ENCODE assay signal across 10 cellular contexts in genomic region chr10:74079914-74080590, GRCh38.
DNase-seq lines count a peak whose midpoint lies in the region; ATAC-seq and TF ChIP-seq lines count a peak whose summit lies in the region.
"Had no signal": no experiment of that assay in that cellular context is flagged by ENCODE, and none has a peak within 500 bp of the region (broad histone marks: within the 10 kb centered on the region; RNA-seq: fewer than 3 reads in every experiment).

No MANE protein-coding gene starts in this region.

- peaks cover 43% of the 10 kb centered on the region for H3K79me2 ChIP-seq in Karpas-422 (ENCODE audit: low read length)

- peak overlapping the region; percentile 75 for H3K4me3 Mint-ChIP-seq in natural killer cell

- no peak overlapping the region for H2AFZ ChIP-seq in Karpas-422 (ENCODE audit: low read length)

- H3K4me2 ChIP-seq in Karpas-422 (ENCODE audit: low read depth, low read length, poor library complexity, severe bottlenecking), result peak overlapping the region; percentile 83

- in situ Hi-C loops in brain microvascular endothelial cell (cut with HindIII; ENCODE audit: low pct_ligation_motif_present, low sequenced_read_pairs), result no loop called here

- no peaks in the 10 kb centered on the region for H3K9me3 Mint-ChIP-seq in natural killer cell

- H3K27ac Mint-ChIP-seq in natural killer cell, result peak overlapping the region; percentile 78 to 82

- H3K27me3 ChIP-seq in Karpas-422 (ENCODE audit: low read length) (no peaks in the 10 kb centered on the region), brain microvascular endothelial cell (replicated peaks) (no peaks in the 10 kb centered on the region)

- TF ChIP-seq CTCF in brain microvascular endothelial cell (IDR thresholded peaks at IDR 0.05; ENCODE audit: low read depth, low read length, missing control alignments) (no peak), natural killer cell (IDR thresholded peaks at IDR 0.05) (no peak)

- no peaks in the 10 kb centered on the region for H3K9me3 ChIP-seq in Karpas-422 (ENCODE audit: low read length)

- H3K4me3 ChIP-seq in Karpas-422 (ENCODE audit: low read length), result peak overlapping the region; percentile 31
- H3K4me3 ChIP-seq in brain microvascular endothelial cell (ENCODE audit: low read depth, low read length), result no peak overlapping the region

- peak overlapping the region; percentile 91 for H3K27ac ChIP-seq in Karpas-422 (ENCODE audit: low read length)
- peak overlapping the region; percentile 57 for H3K27ac ChIP-seq in brain microvascular endothelial cell

- peaks cover 72% of the 10 kb centered on the region for H3K4me1 ChIP-seq in Karpas-422 (ENCODE audit: low read length)

- peaks cover 6% of the 10 kb centered on the region; the same call in 1 of the 2 replicates for H3K36me3 ChIP-seq in Karpas-422 (ENCODE audit: insufficient read depth, low read length)
- peaks cover 42% of the 10 kb centered on the region for H3K36me3 ChIP-seq in brain microvascular endothelial cell (replicated peaks)

- peaks cover 58 to 62% of the 10 kb centered on the region in 2 donors for H3K4me1 Mint-ChIP-seq in natural killer cell

- ATAC-seq in natural killer cell, result peak in 2 of 3 donors; percentile 41 to 48
- ATAC-seq in GM18502 (IDR thresholded peaks at IDR 0.05; ENCODE audit: poor library complexity, unreplicated experiment), result no peak
- ATAC-seq in HG02571 (IDR thresholded peaks at IDR 0.05; ENCODE audit: unreplicated experiment), result no peak
- ATAC-seq in GM21447 (IDR thresholded peaks at IDR 0.05; ENCODE audit: unreplicated experiment), result no peak

- intact Hi-C loops in natural killer cell (cut with micrococcal nuclease), result loop anchor here (2.0 to 5.0 kb wide), 2 partner anchors 123 to 305 kb away; no protein-coding TSS in a partner anchor

- H3K9ac ChIP-seq in Karpas-422 (ENCODE audit: low read length), result peak overlapping the region; percentile 35

- no peaks in the 10 kb centered on the region for H4K20me1 ChIP-seq in Karpas-422 (ENCODE audit: insufficient read depth, low read depth, low read length)

- no peaks in the 10 kb centered on the region for H3K27me3 Mint-ChIP-seq in natural killer cell (ENCODE audit: low read depth in 2 of 2)

- peaks cover 7% of the 10 kb centered on the region for H3K36me3 Mint-ChIP-seq in natural killer cell

- peak; percentile 78 for DNase-seq in ELR (ENCODE audit: low read depth)
- peak; percentile 77 for DNase-seq in Karpas-422
- no peak for DNase-seq in brain microvascular endothelial cell
- DNase-seq in natural killer cell, result no peak
- no peak for DNase-seq in SKM-1 (lab: John Stamatoyannopoulos, UW; ENCODE audit: unreplicated experiment)
- DNase-seq: DMS53, substantia nigra had no signal

- no peaks in the 10 kb centered on the region for H3K9me2 ChIP-seq in Karpas-422 (replicated peaks; ENCODE audit: insufficient read depth, low read length)

Comparison
In these comparisons a context has a peak if more than half of its experiments do, and no peak if none do; other contexts are left out.
1. DNase-seq: peak in ELR (single experiment) and Karpas-422 (single experiment); none in brain microvascular endothelial cell (single experiment), natural killer cell (single experiment) and SKM-1 (single experiment).
2. ATAC-seq: peak in natural killer cell (2 of 3); none in GM18502 (single experiment), HG02571 (single experiment) and GM21447 (single experiment).